ENCODE assay signal across 8 cellular contexts in genomic region chr3:55486101-55486856, GRCh38. TPM values are rescaled to one million over a fixed set of nuclear protein-coding genes. Genes with fewer than 3 reads are reported as not detected.
DNase-seq lines count a peak whose midpoint lies in the region; ATAC-seq and TF ChIP-seq lines count a peak whose summit lies in the region.

No MANE protein-coding gene starts in this region.

- 2% methylated on average over 46 to 49 of the region's 49 CpGs for WGBS in esophagus, 2 donors

- peak overlapping the region; percentile 93 for H3K4me2 ChIP-seq in PC-3 (ENCODE audit: low read length)

- H3K4me1 ChIP-seq in PC-3 (ENCODE audit: insufficient read depth, low read length) (peaks cover 33% of the 10 kb centered on the region), esophagus (ENCODE audit: control insufficient read depth in 2 of 2, insufficient read depth in 2 of 2, low read length in 1 of 2) (peaks cover 8 to 26% of the 10 kb centered on the region in 2 donors)
- H3K4me1 ChIP-seq in naive thymus-derived CD4-positive, alpha-beta T cell (ENCODE audit: control insufficient read depth in 2 of 2, insufficient read depth in 2 of 2, low read length in 2 of 2) = no peaks in the 10 kb centered on the region

- peak overlapping the region; percentile 17 to 85 (median 65) for H3K4me3 Mint-ChIP-seq in naive thymus-derived CD4-positive, alpha-beta T cell
- H3K4me3 Mint-ChIP-seq in immature natural killer cell = peak overlapping the region in 1 of 5 donors; percentile 38

- intact Hi-C loops in PC-3 (cut with micrococcal nuclease) = loop anchor here (1.0 to 5.0 kb wide), 8 partner anchors 26 to 765 kb away; no protein-coding TSS in a partner anchor
- intact Hi-C loops in naive thymus-derived CD4-positive, alpha-beta T cell (cut with micrococcal nuclease) = loop anchor here in 1 of 2 donors (5.0 kb wide), 1 partner anchor 816 kb away; no protein-coding TSS in a partner anchor

- H3K36me3 ChIP-seq in PC-3 (ENCODE audit: low read depth, low read length) = no peaks in the 10 kb centered on the region
- no peaks in the 10 kb centered on the region for H3K36me3 ChIP-seq in esophagus (ENCODE audit: control insufficient read depth in 2 of 2, insufficient read depth in 2 of 2, low read length in 1 of 2)
- no peaks in the 10 kb centered on the region for H3K36me3 ChIP-seq in naive thymus-derived CD4-positive, alpha-beta T cell (ENCODE audit: control insufficient read depth in 2 of 3, insufficient read depth in 3 of 3, low read length in 3 of 3)

- H3K9me3 ChIP-seq in PC-3 (ENCODE audit: low read length) (no peaks in the 10 kb centered on the region), esophagus (ENCODE audit: control insufficient read depth in 2 of 2, insufficient read depth in 1 of 2, low read depth in 1 of 2, low read length in 1 of 2) (no peaks in the 10 kb centered on the region)
- no peaks in the 10 kb centered on the region for H3K9me3 ChIP-seq in naive thymus-derived CD4-positive, alpha-beta T cell (ENCODE audit: control insufficient read depth in 2 of 3, low read length in 3 of 3)

- DNase-seq in DMS79 treated with DMSO at 0.1 percent for 48 hours (lab: John Stamatoyannopoulos, UW) = peak; percentile 32
- no peak for DNase-seq in DMS79 (lab: John Stamatoyannopoulos, UW)
- peak; percentile 78 for DNase-seq in PC-3
- no peak for DNase-seq in naive thymus-derived CD4-positive, alpha-beta T cell
- no peak for DNase-seq in immature natural killer cell
- no peak for DNase-seq in stimulated activated CD4-positive, alpha-beta T cell treated with anti-CD3 and anti-CD28 coated beads, Interleukin-4, amount 100 ng/mL, for 4 hours

- CTCF ChIA-PET in PC-3 (lab: Charles Lee) = interaction anchor here (0.7 to 0.9 kb wide), 3 partner anchors 26 to 302 kb away, joined by 3 to 4 read pairs (median 4); no protein-coding TSS in a partner anchor
- CTCF ChIA-PET in naive thymus-derived CD4-positive, alpha-beta T cell (lab: Charles Lee) = no interaction called here

- peaks cover 4% of the 10 kb centered on the region for H3F3A ChIP-seq in PC-3 (ENCODE audit: low read length, unreplicated experiment)

- H3K27me3 Mint-ChIP-seq in naive thymus-derived CD4-positive, alpha-beta T cell = peaks cover 59 to 91% (median 76%) of the 10 kb centered on the region in 5 donors
- H3K27me3 Mint-ChIP-seq in immature natural killer cell (ENCODE audit: low read depth in 3 of 3) = peaks cover 13 to 27% (median 19%) of the 10 kb centered on the region in 3 donors

- ATAC-seq in PC-3 (peak; percentile 29), HG03432 (IDR thresholded peaks at IDR 0.05; ENCODE audit: unreplicated experiment) (no peak)
- ATAC-seq in naive thymus-derived CD4-positive, alpha-beta T cell = no peak

- H3K36me3 Mint-ChIP-seq in naive thymus-derived CD4-positive, alpha-beta T cell = peaks cover 0 to 5% (median 0%) of the 10 kb centered on the region in 5 donors
- H3K36me3 Mint-ChIP-seq in immature natural killer cell = peaks cover 0 to 4% (median 0%) of the 10 kb centered on the region in 3 donors

- no peaks in the 10 kb centered on the region for H4K20me1 ChIP-seq in PC-3 (ENCODE audit: low read length)

- peaks cover 0 to 11% (median 0%) of the 10 kb centered on the region in 11 donors for H3K9me3 Mint-ChIP-seq in naive thymus-derived CD4-positive, alpha-beta T cell
- H3K9me3 Mint-ChIP-seq in immature natural killer cell = peaks cover 1 to 14% (median 4%) of the 10 kb centered on the region in 6 donors

- BruUV-seq in PC-3 (replicated peaks; lab: Mats Ljungman, UMichigan) = TSS peak; percentile 40

- peaks cover 0 to 51% (median 26%) of the 10 kb centered on the region in 7 donors for H3K4me1 Mint-ChIP-seq in naive thymus-derived CD4-positive, alpha-beta T cell
- H3K4me1 Mint-ChIP-seq in immature natural killer cell = peaks cover 0 to 1% of the 10 kb centered on the region in 2 donors

- H3K27me3 ChIP-seq in PC-3 (ENCODE audit: low read length) (no peaks in the 10 kb centered on the region), esophagus (ENCODE audit: control insufficient read depth in 1 of 2, insufficient read depth in 2 of 2, low read length in 2 of 2) (no peaks in the 10 kb centered on the region)
- peaks cover 0 to 4% of the 10 kb centered on the region in 2 donors for H3K27me3 ChIP-seq in naive thymus-derived CD4-positive, alpha-beta T cell (ENCODE audit: control insufficient read depth in 2 of 2, insufficient read depth in 2 of 2, low read length in 2 of 2)

- no peak for TF ChIP-seq CTCF in PC-3 (conservative IDR thresholded peaks at IDR 0.05; ENCODE audit: low read depth, low read length)

- H3K79me2 ChIP-seq in PC-3 (ENCODE audit: low read length) = peaks cover 30% of the 10 kb centered on the region

- peak overlapping the region; percentile 73 for H3K9ac ChIP-seq in PC-3 (ENCODE audit: low read length)

- peak overlapping the region; percentile 92 for H2AFZ ChIP-seq in PC-3 (ENCODE audit: low read length)

- H3K27ac Mint-ChIP-seq in naive thymus-derived CD4-positive, alpha-beta T cell = peak overlapping the region in 1 of 9 donors; percentile 79
- H3K27ac Mint-ChIP-seq in immature natural killer cell = no peak overlapping the region

- POLR2A ChIA-PET in PC-3 (lab: Charles Lee; ENCODE audit: unreplicated experiment) = interaction anchor here (0.5 to 0.7 kb wide), 3 partner anchors 17 to 396 kb away, joined by 3 to 5 read pairs (median 4); no protein-coding TSS in a partner anchor
- POLR2A ChIA-PET in naive thymus-derived CD4-positive, alpha-beta T cell (lab: Charles Lee) = no interaction called here

- H3K9me2 ChIP-seq in PC-3 (replicated peaks; ENCODE audit: low read length) = no peaks in the 10 kb centered on the region

- peak overlapping the region; percentile 90 for H3K4me3 ChIP-seq in PC-3 (ENCODE audit: low read length)
- peak overlapping the region; percentile 67 to 82 for H3K4me3 ChIP-seq in esophagus (ENCODE audit: low read depth in 1 of 2, low read length in 2 of 2)
- no peak overlapping the region for H3K4me3 ChIP-seq in naive thymus-derived CD4-positive, alpha-beta T cell (ENCODE audit: low read length)

- H3K27ac ChIP-seq in PC-3 (ENCODE audit: low read length) = peak overlapping the region; percentile 84
- peak overlapping the region; percentile 74 to 84 for H3K27ac ChIP-seq in esophagus (ENCODE audit: low read depth in 2 of 2, low read length in 1 of 2)
- no peak overlapping the region for H3K27ac ChIP-seq in naive thymus-derived CD4-positive, alpha-beta T cell (ENCODE audit: low read depth, low read length)

RNA-seq across cellular contexts. Expression of gene WNT5A, which starts 0.8 kb away (rescaled TPM):
- total RNA-seq in PC-3 (2014; rRNA removed) = 21.8 and 28.5 TPM in 2 replicates
- polyA plus RNA-seq in esophagus = 10 to 100 TPM in 1 of 2 donors, 1 to 10 TPM in 1; 9.1 to 11.1 TPM
- total RNA-seq in naive thymus-derived CD4-positive, alpha-beta T cell = under 1 TPM in 1 of 5 experiments, not detected in 4; 0.36 TPM
- not detected for polyA plus RNA-seq in naive thymus-derived CD4-positive, alpha-beta T cell
- polyA plus RNA-seq in immature natural killer cell = not detected

Comparison
In these comparisons a context has a peak if more than half of its experiments do, and no peak if none do; other contexts are left out.
1. DNase-seq: peak in DMS79 treated with DMSO at 0.1 percent for 48 hours (single experiment) and PC-3 (single experiment); none in DMS79 (single experiment), naive thymus-derived CD4-positive, alpha-beta T cell (0 of 9), immature natural killer cell (0 of 3) and stimulated activated CD4-positive, alpha-beta T cell treated with anti-CD3 and anti-CD28 coated beads, Interleukin-4, amount 100 ng/mL, for 4 hours (0 of 2).
2. RNA of gene WNT5A, which starts 0.8 kb away (polyA plus RNA-seq): 9.1 to 11.1 TPM in esophagus; not detected in naive thymus-derived CD4-positive, alpha-beta T cell and not detected in immature natural killer cell; every median in the first group is over 10 times any median in the second.